In genomic region chr19:47745010-47745901, GRCh38 we compare ENCODE assay signal across 8 cellular contexts. TPM values are rescaled to one million over a fixed set of nuclear protein-coding genes. Genes with fewer than 3 reads are reported as not detected.
DNase-seq lines count a peak whose midpoint lies in the region; ATAC-seq and TF ChIP-seq lines count a peak whose summit lies in the region.

Gene NOP53, plus strand, starts transcription at chr19:47745546. Its CDS starts 14 bp downstream, at chr19:47745560.

- H3K36me3 ChIP-seq in kidney epithelial cell (ENCODE audit: control insufficient read depth, insufficient read depth, low read length), result peaks cover 4% of the 10 kb centered on the region

- no peaks in the 10 kb centered on the region for H3K27me3 ChIP-seq in kidney epithelial cell (ENCODE audit: control insufficient read depth, insufficient read depth, low read length)

- TF ChIP-seq POLR2A in GM19099 (IDR thresholded peaks at IDR 0.05; ENCODE audit: extremely low read depth, insufficient read length, low read depth), result peak; percentile 95

- DNase-seq in AG10803 (ENCODE audit: low read depth), result peak; percentile 97
- peak; percentile 96 to 98 for DNase-seq in NCI-H524 (lab: John Stamatoyannopoulos, UW)
- peak; percentile 94 to 97 for DNase-seq in activated CD4-positive, alpha-beta T cell treated with anti-CD3 and anti-CD28 coated beads for 24 hours (ENCODE audit: low read depth in 2 of 2)
- DNase-seq in cerebellum (ENCODE audit: low spot score), result peak; percentile 96
- peak; percentile 80 for DNase-seq in kidney epithelial cell (ENCODE audit: low read depth)
- DNase-seq in stimulated activated CD4-positive, alpha-beta T cell treated with anti-CD3 and anti-CD28 coated beads, Interleukin-15, amount 100 ng/mL, for 24 hours, result peak; percentile 95

- H3K4me3 ChIP-seq in AG10803 (ENCODE audit: low read length) (peak within 1 kb of the TSS; percentile 75), kidney epithelial cell (ENCODE audit: low read depth, low read length) (peak within 1 kb of the TSS; percentile 57)

- peak; percentile 65 for ATAC-seq in HG03442 (IDR thresholded peaks at IDR 0.05; ENCODE audit: unreplicated experiment)

- no peak for TF ChIP-seq CTCF in AG10803 (conservative IDR thresholded peaks at IDR 0.05; ENCODE audit: low read length)
- no peak for TF ChIP-seq CTCF in kidney epithelial cell (IDR thresholded peaks at IDR 0.05; ENCODE audit: insufficient read depth, low read length, poor library complexity, severe bottlenecking)

RNA-seq across cellular contexts. Expression of gene NOP53, which starts in this region (rescaled TPM):
- 30.8 TPM for total RNA-seq in cerebellum
- total RNA-seq in kidney epithelial cell, result 358 and 380 TPM in 2 replicates

Comparison
In these comparisons a context has a peak if more than half of its experiments do, and no peak if none do; other contexts are left out.
1. Peak in every context shown above with its lines: DNase-seq, ATAC-seq and H3K4me3 ChIP-seq.
2. RNA of gene NOP53 (total RNA-seq): 358 to 380 TPM in kidney epithelial cell; 30.8 TPM in cerebellum (single experiment); every median in the first group is over 10 times any median in the second.